Comparison of ENCODE assay signal across 18 cellular contexts in the genomic region with DNA sequence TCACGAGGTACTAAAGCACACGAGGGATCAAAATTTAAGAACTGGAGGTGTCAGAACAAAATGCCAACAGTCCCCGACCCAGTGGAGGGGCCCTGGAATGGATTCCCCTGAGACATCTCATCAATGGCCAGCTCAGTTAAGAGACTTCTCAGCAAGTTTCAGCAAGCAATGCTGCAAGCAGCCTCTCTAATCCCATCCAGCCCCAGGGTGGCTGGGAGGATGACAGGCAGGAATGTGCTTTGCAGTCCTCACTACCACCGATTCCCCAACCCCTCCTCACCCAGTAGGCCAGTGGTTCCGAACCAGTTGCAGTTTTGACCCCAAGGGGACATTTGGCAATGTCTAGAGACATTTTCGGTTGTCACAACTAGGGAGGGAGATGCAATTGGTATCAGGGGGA. TPM values are rescaled to one million over a fixed set of nuclear protein-coding genes. Genes with fewer than 3 reads are reported as not detected.
"Had no signal": no experiment of that assay in that cellular context is flagged by ENCODE, and none has a peak within 500 bp of the region (broad histone marks: within the 10 kb centered on the region; RNA-seq: fewer than 3 reads in every experiment).

No MANE protein-coding gene starts in this region.

- H3K9me3 Mint-ChIP-seq: activated naive CD4-positive, alpha-beta T cell treated with anti-CD3 and anti-CD28 coated beads, Interleukin-2, amount 50 U/mL, for 24 hours; natural killer cell treated with Interleukin-12 subunit alpha and Interleukin-12 subunit beta and Interleukin-15 and Interleukin-18, amount 100 ng/mL, for 72 hours; stimulated activated naive CD8-positive, alpha-beta T cell treated with anti-CD3 and anti-CD28 coated beads, Interleukin-15, Interleukin-2, amounts not matched to agents 100 ng/mL and 50 ng/mL, for 24 hours had no signal

- H3K27ac ChIP-seq: adrenal gland, prostate gland, right lobe of liver, spleen had no signal

- H3K4me1 Mint-ChIP-seq: activated CD8-positive, alpha-beta memory T cell treated with anti-CD3 and anti-CD28 coated beads, Interleukin-2, amount 10 ng/mL, durations not matched to agents 7 days and 5 days; activated naive CD4-positive, alpha-beta T cell treated with anti-CD3 and anti-CD28 coated beads, Interleukin-2, amount 50 U/mL, for 24 hours had no signal

- H3K36me3 Mint-ChIP-seq: activated CD8-positive, alpha-beta memory T cell treated with anti-CD3 and anti-CD28 coated beads, Interleukin-2, amount 10 ng/mL, durations not matched to agents 7 days and 5 days; natural killer cell treated with Interleukin-12 subunit alpha and Interleukin-12 subunit beta and Interleukin-15 and Interleukin-18, amount 100 ng/mL, for 72 hours had no signal

- H3K9me3 ChIP-seq: adrenal gland, prostate gland, right lobe of liver, spleen, thyroid gland had no signal

- H3K4me1 ChIP-seq: adrenal gland, prostate gland, right lobe of liver, spleen, thyroid gland had no signal

- H3K27me3 Mint-ChIP-seq: activated naive CD4-positive, alpha-beta T cell treated with anti-CD3 and anti-CD28 coated beads, Interleukin-2, amount 50 U/mL, for 24 hours; stimulated activated naive CD8-positive, alpha-beta T cell treated with anti-CD3 and anti-CD28 coated beads, Interleukin-15, Interleukin-2, amounts not matched to agents 100 ng/mL and 50 ng/mL, for 24 hours had no signal

- ATAC-seq: activated CD8-positive, alpha-beta memory T cell treated with anti-CD3 and anti-CD28 coated beads, Interleukin-2, amount 10 ng/mL, durations not matched to agents 7 days and 5 days; esophagus mucosa; natural killer cell treated with Interleukin-12 subunit alpha and Interleukin-12 subunit beta and Interleukin-15 and Interleukin-18, amount 100 ng/mL, for 72 hours; right lobe of liver; SK-N-SH treated with all-trans-retinoic acid at 6 μM for 48 hours had no signal

- DNase-seq: activated CD4-positive, alpha-beta T cell treated with anti-CD3 and anti-CD28 coated beads, Interleukin-2, amount 50 U/mL, for 48 hours; activated CD8-positive, alpha-beta memory T cell treated with anti-CD3 and anti-CD28 coated beads, Interleukin-2, amount 10 ng/mL, durations not matched to agents 7 days and 5 days; activated T-cell treated with anti-CD3 and anti-CD28 coated beads, Interleukin-2, amount 50 U/mL, for 1 hour; adrenal gland; cerebellar nuclear complex; hippocampal formation; kidney; right lobe of liver; spleen; T-helper 1 cell; T1000; thyroid gland had no signal

- H3K4me3 Mint-ChIP-seq: activated CD8-positive, alpha-beta memory T cell treated with anti-CD3 and anti-CD28 coated beads, Interleukin-2, amount 10 ng/mL, durations not matched to agents 7 days and 5 days; activated naive CD4-positive, alpha-beta T cell treated with anti-CD3 and anti-CD28 coated beads, Interleukin-2, amount 50 U/mL, for 24 hours; natural killer cell treated with Interleukin-12 subunit alpha and Interleukin-12 subunit beta and Interleukin-15 and Interleukin-18, amount 100 ng/mL, for 72 hours; stimulated activated naive CD8-positive, alpha-beta T cell treated with anti-CD3 and anti-CD28 coated beads, Interleukin-15, Interleukin-2, amounts not matched to agents 100 ng/mL and 50 ng/mL, for 24 hours had no signal

- H3K27ac Mint-ChIP-seq: activated CD8-positive, alpha-beta memory T cell treated with anti-CD3 and anti-CD28 coated beads, Interleukin-2, amount 10 ng/mL, durations not matched to agents 7 days and 5 days; activated naive CD4-positive, alpha-beta T cell treated with anti-CD3 and anti-CD28 coated beads, Interleukin-2, amount 50 U/mL, for 24 hours; natural killer cell treated with Interleukin-12 subunit alpha and Interleukin-12 subunit beta and Interleukin-15 and Interleukin-18, amount 100 ng/mL, for 72 hours; stimulated activated naive CD8-positive, alpha-beta T cell treated with anti-CD3 and anti-CD28 coated beads, Interleukin-15, Interleukin-2, amounts not matched to agents 100 ng/mL and 50 ng/mL, for 24 hours had no signal

- H3K4me3 ChIP-seq: adrenal gland, prostate gland, right lobe of liver, spleen, thyroid gland had no signal

- H3K36me3 ChIP-seq: right lobe of liver, spleen had no signal

- H3K27me3 ChIP-seq: adrenal gland, right lobe of liver, thyroid gland had no signal

RNA-seq across cellular contexts. Expression of a gene that starts 8.7 kb away (rescaled TPM):
- total RNA-seq: activated CD8-positive, alpha-beta memory T cell treated with anti-CD3 and anti-CD28 coated beads, Interleukin-2, amount 10 ng/mL, durations not matched to agents 7 days and 5 days; natural killer cell treated with Interleukin-12 subunit alpha and Interleukin-12 subunit beta and Interleukin-15 and Interleukin-18, amount 100 ng/mL, for 72 hours had no signal
